Comparison of ENCODE assay signal across 11 cellular contexts in genomic region chr17:32009262-32009542, GRCh38. TPM values are rescaled to one million over a fixed set of nuclear protein-coding genes. Genes with fewer than 3 reads are reported as not detected.
DNase-seq lines count a peak whose midpoint lies in the region; ATAC-seq and TF ChIP-seq lines count a peak whose summit lies in the region.
"Had no signal": no experiment of that assay in that cellular context is flagged by ENCODE, and none has a peak within 500 bp of the region (broad histone marks: within the 10 kb centered on the region; RNA-seq: fewer than 3 reads in every experiment).

No MANE protein-coding gene starts in this region.

- H3K27me3 Mint-ChIP-seq in effector memory CD8-positive, alpha-beta T cell: no peaks in the 10 kb centered on the region

- H2AFZ ChIP-seq in DND-41 (ENCODE audit: low read depth, low read length): no peak overlapping the region
- H2AFZ ChIP-seq in OCI-LY1 (ENCODE audit: low read length): no peak overlapping the region

- peaks cover 42% of the 10 kb centered on the region for H3K4me1 ChIP-seq in DND-41 (ENCODE audit: insufficient read depth, low read length)
- H3K4me1 ChIP-seq in OCI-LY1 (ENCODE audit: insufficient read depth, low read length, severe bottlenecking): peaks cover 25% of the 10 kb centered on the region
- peaks cover 2% of the 10 kb centered on the region for H3K4me1 ChIP-seq in ovary (ENCODE audit: insufficient read depth)

- peak overlapping the region; percentile 93 to 94 for H3K27ac Mint-ChIP-seq in effector memory CD8-positive, alpha-beta T cell

- H3K9ac ChIP-seq in DND-41 (ENCODE audit: low read depth, low read length) (peak overlapping the region; percentile 88), OCI-LY1 (ENCODE audit: low read length) (no peak overlapping the region)

- intact Hi-C loops in ovary (cut with DNase I): no loop called here

- peak overlapping the region; percentile 57 to 76; a peak in 3 of 4 replicates for H3K4me3 ChIP-seq in DND-41 (ENCODE audit: low read depth in 1 of 2, low read length in 2 of 2)
- H3K4me3 ChIP-seq in OCI-LY1 (ENCODE audit: low read depth, low read length, poor library complexity, severe bottlenecking): peak overlapping the region; percentile 72
- H3K4me3 ChIP-seq in ovary: peak overlapping the region; percentile 75

- no peaks in the 10 kb centered on the region; the same call in 1 of the 2 replicates for H3K36me3 ChIP-seq in DND-41 (ENCODE audit: insufficient read depth, low read length)
- H3K36me3 ChIP-seq in OCI-LY1 (ENCODE audit: insufficient read depth, low read length): no peaks in the 10 kb centered on the region
- H3K36me3 ChIP-seq in ovary: no peaks in the 10 kb centered on the region
- H3K36me3 ChIP-seq: brain microvascular endothelial cell, pancreas had no signal

- H3K27me3 ChIP-seq in DND-41 (ENCODE audit: insufficient read depth, low read length, poor library complexity): no peaks in the 10 kb centered on the region
- no peaks in the 10 kb centered on the region for H3K27me3 ChIP-seq in OCI-LY1 (ENCODE audit: insufficient read depth, low read length)
- no peaks in the 10 kb centered on the region for H3K27me3 ChIP-seq in ovary
- H3K27me3 ChIP-seq: brain microvascular endothelial cell, pancreas had no signal

- no peak for TF ChIP-seq POLR2A in ovary (IDR thresholded peaks at IDR 0.05)

- H3K79me2 ChIP-seq in DND-41 (ENCODE audit: insufficient read depth, low read length): peaks cover 69% of the 10 kb centered on the region
- peaks cover 3% of the 10 kb centered on the region; the same call in 1 of the 2 replicates for H3K79me2 ChIP-seq in OCI-LY1 (ENCODE audit: insufficient read depth, low read length)

- TF ChIP-seq EP300 in ovary (IDR thresholded peaks at IDR 0.05): no peak

- H3K4me3 Mint-ChIP-seq in effector memory CD8-positive, alpha-beta T cell: peak overlapping the region; percentile 96 to 97

- WGBS in ovary, 3 donors: 89 to 98% (median 96%) methylated on average over 2 of the region's 2 CpGs

- H3K9me3 ChIP-seq in DND-41 (ENCODE audit: insufficient read depth, low read length, severe bottlenecking) (no peaks in the 10 kb centered on the region), OCI-LY1 (ENCODE audit: low read length) (no peaks in the 10 kb centered on the region), ovary (no peaks in the 10 kb centered on the region)
- H3K9me3 ChIP-seq: pancreas had no signal

- H3K4me2 ChIP-seq in DND-41 (ENCODE audit: insufficient read depth, low read length): peak overlapping the region; percentile 88
- H3K4me2 ChIP-seq in OCI-LY1 (ENCODE audit: low read length): peak overlapping the region; percentile 96; the same call in 1 of the 2 replicates

- no peaks in the 10 kb centered on the region for H3K9me2 ChIP-seq in OCI-LY1 (ENCODE audit: low read depth, low read length)

- H3K9me3 Mint-ChIP-seq in effector memory CD8-positive, alpha-beta T cell: no peaks in the 10 kb centered on the region

- DNase-seq in DND-41 (no peak), ovary (no peak), NCI-H1694 treated with DMSO at 0.1 percent for 48 hours (lab: John Stamatoyannopoulos, UW) (no peak), KG1 (lab: John Stamatoyannopoulos, UW) (no peak), superior temporal gyrus (ENCODE audit: extremely low spot score) (no peak)
- no peak for DNase-seq in effector memory CD8-positive, alpha-beta T cell
- DNase-seq: brain microvascular endothelial cell, NCI-H2227 treated with DMSO at 0.1 percent for 48 hours, pancreas had no signal

- TF ChIP-seq CTCF in DND-41 (IDR thresholded peaks at IDR 0.05; ENCODE audit: borderline replicate concordance, extremely low read depth, low read length, poor library complexity, severe bottlenecking) (no peak), OCI-LY1 (IDR thresholded peaks at IDR 0.05; ENCODE audit: low read length) (no peak), ovary (IDR thresholded peaks at IDR 0.05) (no peak)

- ATAC-seq in DND-41 (ENCODE audit: insufficient read depth, low read depth): no peak
- ATAC-seq in effector memory CD8-positive, alpha-beta T cell (replicated peaks): no peak
- no peak for ATAC-seq in GM21737 (IDR thresholded peaks at IDR 0.05; ENCODE audit: unreplicated experiment)
- ATAC-seq: pancreas had no signal

- peaks cover 45 to 48% of the 10 kb centered on the region in 2 donors for H3K4me1 Mint-ChIP-seq in effector memory CD8-positive, alpha-beta T cell (ENCODE audit: low read depth in 2 of 2)

- 0 out of 2 replicates have a peak, but pooled peaks cover 2% of the 10 kb centered on the region for H3F3A ChIP-seq in OCI-LY1 (ENCODE audit: insufficient read depth, low read length)

- H3K36me3 Mint-ChIP-seq in effector memory CD8-positive, alpha-beta T cell (ENCODE audit: insufficient read depth): peaks cover 17% of the 10 kb centered on the region

- H4K20me1 ChIP-seq in DND-41 (ENCODE audit: insufficient read depth, low read length) (no peaks in the 10 kb centered on the region; the same call in 1 of the 2 replicates), OCI-LY1 (ENCODE audit: insufficient read depth, low read length) (no peaks in the 10 kb centered on the region)

- H3K27ac ChIP-seq in DND-41 (ENCODE audit: low read length) (no peak overlapping the region), OCI-LY1 (ENCODE audit: low read depth, low read length, poor library complexity, severe bottlenecking) (no peak overlapping the region), ovary (no peak overlapping the region)
- H3K27ac ChIP-seq: brain microvascular endothelial cell, pancreas had no signal

RNA-seq across cellular contexts. Expression of gene LRRC37B, which starts 2.0 kb away (rescaled TPM):
- total RNA-seq in ovary: 10 to 100 TPM; 12.1 to 23.8 (median 19.2) TPM
- polyA plus RNA-seq in ovary: 10 to 100 TPM; 16.3 to 18.2 TPM
